21 cellular contexts compared by ENCODE assay signal in the genomic region with DNA sequence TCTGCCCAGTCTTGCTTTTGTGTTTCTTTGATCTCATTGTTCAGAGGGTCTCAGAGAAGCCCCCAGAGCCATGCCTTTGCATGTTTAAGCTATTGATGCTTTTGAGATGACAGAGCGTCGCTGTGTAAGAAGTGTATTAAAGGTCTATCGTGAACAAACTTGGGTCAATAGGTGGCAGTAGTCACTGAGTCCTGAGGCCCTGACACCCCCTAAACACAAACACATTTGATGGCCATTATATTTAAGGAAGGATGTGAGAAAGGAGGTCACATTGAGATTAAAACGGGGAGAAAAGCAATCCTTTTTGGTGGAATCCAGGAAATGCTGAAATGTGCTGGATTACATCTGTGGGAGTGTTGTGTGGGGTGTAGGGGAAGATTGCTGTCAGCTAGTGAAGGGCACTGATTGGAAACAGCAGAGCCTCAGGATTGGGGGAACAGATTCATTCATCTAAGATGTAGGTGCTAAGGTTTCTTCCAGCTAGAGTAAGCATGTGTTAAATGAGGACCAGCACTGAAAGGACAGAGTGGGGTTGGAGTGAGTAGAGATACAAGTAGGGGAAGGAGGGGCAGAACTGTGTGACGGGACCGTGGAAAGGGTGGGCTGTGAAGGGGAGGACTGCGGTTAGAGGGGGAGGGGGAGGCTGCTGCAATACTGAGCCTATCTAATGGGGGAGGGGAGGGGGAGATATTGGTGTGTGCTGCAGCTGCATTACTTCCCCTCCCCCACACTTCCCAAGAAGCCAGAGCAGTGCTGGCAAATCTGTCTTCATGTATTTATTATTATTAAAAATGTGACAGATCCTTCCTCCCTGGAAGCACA. TPM values are rescaled to one million over a fixed set of nuclear protein-coding genes. Genes with fewer than 3 reads are reported as not detected.
DNase-seq lines count a peak whose midpoint lies in the region; ATAC-seq, FAIRE-seq and TF ChIP-seq lines count a peak whose summit lies in the region.
"Had no signal": no experiment of that assay in that cellular context is flagged by ENCODE, and none has a peak within 500 bp of the region (broad histone marks: within the 10 kb centered on the region; RNA-seq: fewer than 3 reads in every experiment).

No MANE protein-coding gene starts in this region.

- H3K4me1 ChIP-seq in H9 (ENCODE audit: insufficient read depth, low read length), result peaks cover 20% of the 10 kb centered on the region
- H3K4me1 ChIP-seq: adrenal gland, esophagus muscularis mucosa, upper lobe of right lung had no signal

- H3K4me2 ChIP-seq in H9 (ENCODE audit: insufficient read depth, insufficient read length, low read length) (peak overlapping the region; percentile 18), SU-DHL-6 (ENCODE audit: low read depth, low read length, poor library complexity, severe bottlenecking) (no peak overlapping the region)

- H3F3A ChIP-seq in SU-DHL-6 (ENCODE audit: insufficient read depth), result no peaks in the 10 kb centered on the region

- no peak overlapping the region for H2BK120ac ChIP-seq in H9 (ENCODE audit: low read depth, low read length, poor library complexity, severe bottlenecking)

- H2AFZ ChIP-seq in H9 (ENCODE audit: low read length) (no peak overlapping the region), SU-DHL-6 (ENCODE audit: low read depth, low read length, severe bottlenecking) (no peak overlapping the region)

- H3K36me3 ChIP-seq in SU-DHL-6 (ENCODE audit: low read length), result peaks cover 15% of the 10 kb centered on the region; the same call in 1 of the 2 replicates

- DNase-seq in D721Med (ENCODE audit: insufficient read length, low spot score) (no peak), H9 (no peak), iPS-NIHi7 (ENCODE audit: extremely low spot score) (peak; percentile 40), dermis blood vessel endothelial cell (no peak), activated gamma-delta T cell treated with Interleukin-2 at 50 U/mL for 16 hours (no peak)
- no peak for DNase-seq in stimulated activated CD8-positive, alpha-beta memory T cell treated with anti-CD3 and anti-CD28 coated beads, Interleukin-4, amount 100 ng/mL, for 48 hours
- DNase-seq: activated CD4-positive, alpha-beta T cell treated with anti-CD3 and anti-CD28 coated beads, Interleukin-2, amount 50 U/mL, for 4 hours; activated T-cell treated with anti-CD3 and anti-CD28 coated beads, Interleukin-2, amount 50 U/mL, for 72 hours; adrenal gland; left ventricle myocardium superior; naive thymus-derived CD4-positive, alpha-beta T cell; NCI-H774; Right ventricle myocardium superior; stimulated activated CD4-positive, alpha-beta T cell treated with anti-CD3 and anti-CD28 coated beads, Interleukin-4, amount 100 ng/mL, for 1 hour; T1000; upper lobe of right lung had no signal

- H2AK5ac ChIP-seq in H9 (ENCODE audit: insufficient read length, low read length), result no peak overlapping the region

- no peak overlapping the region for H2BK20ac ChIP-seq in H9 (ENCODE audit: low read depth, low read length, poor library complexity, severe bottlenecking)

- H3K4ac ChIP-seq in H9 (ENCODE audit: low read depth, low read length), result no peak overlapping the region

- no peaks in the 10 kb centered on the region; a peak in 1 of 5 replicates for H3K9me3 Mint-ChIP-seq in H9
- H3K9me3 Mint-ChIP-seq: activated T-cell treated with anti-CD3 and anti-CD28 coated beads, Interleukin-2, amount 50 U/mL, for 72 hours had no signal

- no peaks in the 10 kb centered on the region for H3K27me3 ChIP-seq in H9 (ENCODE audit: insufficient read depth, low read length)
- no peaks in the 10 kb centered on the region for H3K27me3 ChIP-seq in SU-DHL-6 (ENCODE audit: low read length)
- H3K27me3 ChIP-seq: adrenal gland, esophagus muscularis mucosa, upper lobe of right lung had no signal

- H4K5ac ChIP-seq in H9 (ENCODE audit: insufficient read length, low read depth, low read length), result no peak overlapping the region

- H3K56ac ChIP-seq in H9 (ENCODE audit: insufficient read length, low read depth, low read length), result no peak overlapping the region

- WGBS in H9 (ENCODE audit: extremely low coverage, insufficient read length, low lambda C conversion rate), result no CpG with 5 or more reads among the region's 7 CpGs

- H3K27ac Mint-ChIP-seq in H9, result peak overlapping the region; percentile 35 to 97 (median 96); a peak in 6 of 7 replicates
- H3K27ac Mint-ChIP-seq: activated T-cell treated with anti-CD3 and anti-CD28 coated beads, Interleukin-2, amount 50 U/mL, for 72 hours; naive thymus-derived CD4-positive, alpha-beta T cell had no signal

- no peak overlapping the region for H4K8ac ChIP-seq in H9 (replicated peaks; ENCODE audit: insufficient read length, low read depth, low read length)

- no peaks in the 10 kb centered on the region for H4K20me1 ChIP-seq in H9 (ENCODE audit: control insufficient read depth, insufficient read depth, insufficient read length)
- no peaks in the 10 kb centered on the region for H4K20me1 ChIP-seq in SU-DHL-6 (ENCODE audit: low read depth, low read length)

- H3K4me1 Mint-ChIP-seq in H9, result peaks cover 58 to 60% of the 10 kb centered on the region in 2 experiments

- H3K4me3 ChIP-seq in SU-DHL-6 (ENCODE audit: insufficient read depth, low read length, poor library complexity, severe bottlenecking), result no peak overlapping the region
- H3K4me3 ChIP-seq: adrenal gland, coronary artery, esophagus muscularis mucosa, upper lobe of right lung had no signal

- peaks cover 4 to 21% (median 13%) of the 10 kb centered on the region in 3 experiments for H3K36me3 Mint-ChIP-seq in H9 (ENCODE audit: insufficient read depth in 1 of 3, low read depth in 3 of 3)

- H3K23me2 ChIP-seq in H9 (ENCODE audit: insufficient read length, low read depth, low read length, poor library complexity, severe bottlenecking), result no peaks in the 10 kb centered on the region

- H3K79me2 ChIP-seq in H9 (ENCODE audit: insufficient read depth, low read length) (no peaks in the 10 kb centered on the region), SU-DHL-6 (ENCODE audit: insufficient read depth, low read length) (no peaks in the 10 kb centered on the region)

- peak overlapping the region; percentile 20 for H3K27ac ChIP-seq in H9 (ENCODE audit: insufficient read length, low read depth, low read length)
- H3K27ac ChIP-seq in SU-DHL-6 (ENCODE audit: low read depth, low read length), result no peak overlapping the region
- H3K27ac ChIP-seq: adrenal gland, coronary artery, esophagus muscularis mucosa, upper lobe of right lung had no signal

- H3K27me3 Mint-ChIP-seq in H9 (ENCODE audit: low read depth), result no peaks in the 10 kb centered on the region
- H3K27me3 Mint-ChIP-seq: naive thymus-derived CD4-positive, alpha-beta T cell had no signal

- ATAC-seq in HG02884 (IDR thresholded peaks at IDR 0.05; ENCODE audit: unreplicated experiment), result no peak
- ATAC-seq: left ventricle myocardium superior; naive thymus-derived CD4-positive, alpha-beta T cell; sciatic nerve; upper lobe of right lung had no signal

- H3K14ac ChIP-seq in H9 (ENCODE audit: insufficient read depth, low read length), result peak overlapping the region; percentile 2; the same call in 1 of the 2 replicates

- no peak overlapping the region for H2BK12ac ChIP-seq in H9 (ENCODE audit: insufficient read length, low read depth, low read length)

- no peaks in the 10 kb centered on the region for H3K9me3 ChIP-seq in H9 (ENCODE audit: control insufficient read depth, low read depth, low read length)
- no peaks in the 10 kb centered on the region for H3K9me3 ChIP-seq in SU-DHL-6 (ENCODE audit: insufficient read depth, low read length)
- H3K9me3 ChIP-seq: adrenal gland, esophagus muscularis mucosa, upper lobe of right lung had no signal

- no peak for FAIRE-seq in D721Med (lab: Jason Lieb, UNC)

- H2BK5ac ChIP-seq in H9 (ENCODE audit: insufficient read length, low read length), result no peak overlapping the region

- H2BK15ac ChIP-seq in H9 (ENCODE audit: low read depth, low read length), result no peak overlapping the region

- TF ChIP-seq CTCF in D721Med (IDR thresholded peaks at IDR 0.05; ENCODE audit: insufficient read depth, missing control alignments) (peak; percentile 27), H9 (conservative IDR thresholded peaks at IDR 0.05) (peak; percentile 64), SU-DHL-6 (IDR thresholded peaks at IDR 0.05; ENCODE audit: insufficient read depth, low read length, poor library complexity, severe bottlenecking) (peak; percentile 20)

- H3T11ph ChIP-seq in H9 (ENCODE audit: low read length), result no peak overlapping the region

- H3K23ac ChIP-seq in H9 (ENCODE audit: insufficient read length, low read depth, low read length), result no peak overlapping the region

- peak overlapping the region; percentile 37 to 60 for H3K4me3 Mint-ChIP-seq in H9
- H3K4me3 Mint-ChIP-seq: activated T-cell treated with anti-CD3 and anti-CD28 coated beads, Interleukin-2, amount 50 U/mL, for 72 hours; naive thymus-derived CD4-positive, alpha-beta T cell had no signal

- H3K79me1 ChIP-seq in H9 (ENCODE audit: insufficient read depth, low read depth, low read length, poor library complexity, severe bottlenecking), result no peaks in the 10 kb centered on the region

- H4K91ac ChIP-seq in H9 (ENCODE audit: insufficient read length, low read depth, low read length), result no peak overlapping the region

- H3K9ac ChIP-seq in H9 (ENCODE audit: extremely low read depth, insufficient read length, low read length) (no peak overlapping the region), SU-DHL-6 (ENCODE audit: low read length) (no peak overlapping the region)

- H3K9me2 ChIP-seq in SU-DHL-6 (replicated peaks; ENCODE audit: insufficient read depth, low read length), result no peaks in the 10 kb centered on the region

- H3K18ac ChIP-seq in H9 (ENCODE audit: insufficient read length, low read depth, low read length), result peak overlapping the region; percentile 15

RNA-seq across cellular contexts. Expression of a gene that starts 12.7 kb away (rescaled TPM):
- total RNA-seq in H9 (2021) (51.7 and 53.1 TPM in 2 replicates), dermis blood vessel endothelial cell (42.5 and 61.8 TPM in 2 replicates)

RNA-seq across cellular contexts. Expression of a gene that starts 46.7 kb away (rescaled TPM):
- not detected in 2 replicates for total RNA-seq in H9 (2021)
- total RNA-seq in dermis blood vessel endothelial cell, result not detected in 2 replicates
- total RNA-seq: naive thymus-derived CD4-positive, alpha-beta T cell had no signal
